Comparison of ENCODE assay signal across 24 cellular contexts in genomic region chr1:113147073-113147625, GRCh38.
DNase-seq lines count a peak whose midpoint lies in the region; ATAC-seq, FAIRE-seq and TF ChIP-seq lines count a peak whose summit lies in the region.
"Had no signal": no experiment of that assay in that cellular context is flagged by ENCODE, and none has a peak within 500 bp of the region (broad histone marks: within the 10 kb centered on the region; RNA-seq: fewer than 3 reads in every experiment).

No MANE protein-coding gene starts in this region.

- no peak overlapping the region for H3K14ac ChIP-seq in IMR-90 (replicated peaks; ENCODE audit: low read depth, low read length)

- H2AK9ac ChIP-seq in IMR-90 (replicated peaks; ENCODE audit: low read depth, low read length, poor library complexity) = no peak overlapping the region

- no peaks in the 10 kb centered on the region for H3K36me3 ChIP-seq in CD4-positive, alpha-beta memory T cell (ENCODE audit: insufficient read depth, low read length)
- H3K36me3 ChIP-seq in IMR-90 (ENCODE audit: control insufficient read depth, insufficient read depth, low read length) (no peaks in the 10 kb centered on the region), K562 (ENCODE audit: control insufficient read depth, insufficient read depth, low read length) (no peaks in the 10 kb centered on the region)
- H3K36me3 ChIP-seq: cardiac muscle cell, right lobe of liver, uterus had no signal

- no peak overlapping the region for H2BK20ac ChIP-seq in IMR-90 (ENCODE audit: low read depth, low read length)

- H3K4me3 Mint-ChIP-seq in CD4-positive, alpha-beta memory T cell = peak overlapping the region in 3 of 8 donors; percentile 8 to 32 (median 18)

- no peaks in the 10 kb centered on the region for H3K27me3 ChIP-seq in CD4-positive, alpha-beta memory T cell (ENCODE audit: insufficient read depth, low read length)
- H3K27me3 ChIP-seq in IMR-90 (ENCODE audit: control insufficient read depth, insufficient read depth, low read length) (no peaks in the 10 kb centered on the region), K562 (ENCODE audit: control insufficient read depth in 2 of 2, insufficient read depth in 2 of 2, low read length in 2 of 2) (no peaks in the 10 kb centered on the region)
- H3K27me3 ChIP-seq: cardiac muscle cell, right lobe of liver, uterus had no signal

- H2AFZ ChIP-seq in IMR-90 (replicated peaks; ENCODE audit: low read length, poor library complexity) = peak overlapping the region; percentile 34
- H2AFZ ChIP-seq in K562 (ENCODE audit: low read depth, low read length) = peak overlapping the region; percentile 56

- H3K4me3 ChIP-seq in CD4-positive, alpha-beta memory T cell (ENCODE audit: low read length in 2 of 2) = no peak overlapping the region
- no peak overlapping the region for H3K4me3 ChIP-seq in IMR-90 (ENCODE audit: insufficient read depth, low read depth, low read length)
- no peak overlapping the region for H3K4me3 ChIP-seq in K562
- H3K4me3 ChIP-seq in foreskin fibroblast (ENCODE audit: low read depth in 1 of 2, low read length in 2 of 2) = no peak overlapping the region
- H3K4me3 ChIP-seq: cardiac muscle cell, lung, right lobe of liver, uterus had no signal

- DNase-seq in CD4-positive, alpha-beta memory T cell = no peak
- DNase-seq in IMR-90 (no peak), K562 (ENCODE audit: extremely low read depth in 1 of 4, low spot score in 3 of 4) (no peak), retina (peak; percentile 71), foreskin fibroblast (no peak), NCI-H2171 treated with DMSO at 0.1 percent for 48 hours (lab: John Stamatoyannopoulos, UW) (no peak)
- no peak for DNase-seq in activated naive CD4-positive, alpha-beta T cell treated with Interleukin-2 at 50 U/mL for 16 hours
- DNase-seq: activated CD8-positive, alpha-beta memory T cell treated with anti-CD3 and anti-CD28 coated beads, Interleukin-2, amount 50 U/mL, for 48 hours; activated effector memory CD4-positive, alpha-beta T cell treated with anti-CD3 and anti-CD28 coated beads, Interleukin-2, amount 50 U/mL, for 16 hours; amniotic stem cell; DMS153; GF-D8; kidney glomerular epithelial cell; NCI-H1092 treated with DMSO at 0.1 percent for 48 hours; NCI-H1930; NCI-H226; NCI-H774; right lobe of liver; uterus had no signal

- H4K5ac ChIP-seq in IMR-90 (ENCODE audit: low read depth, low read length) = no peak overlapping the region

- H3K4me1 Mint-ChIP-seq in CD4-positive, alpha-beta memory T cell = peaks cover 32 to 38% (median 33%) of the 10 kb centered on the region in 4 donors

- H3K4ac ChIP-seq in IMR-90 (ENCODE audit: low read depth, low read length) = no peak overlapping the region

- no peaks in the 10 kb centered on the region for H3K27me3 Mint-ChIP-seq in CD4-positive, alpha-beta memory T cell

- H2AK5ac ChIP-seq in IMR-90 (ENCODE audit: low read depth, low read length) = no peak overlapping the region

- TF ChIP-seq RAD21 in IMR-90 (IDR thresholded peaks at IDR 0.05; ENCODE audit: low read length) = no peak
- no peak for TF ChIP-seq RAD21 in K562 (CRISPR knock-in tag; conservative IDR thresholded peaks at IDR 0.05 in 1 of 2, IDR thresholded peaks at IDR 0.05 in 1 of 2)

- H4K8ac ChIP-seq in IMR-90 (ENCODE audit: low read depth in 2 of 2, low read length in 2 of 2) = no peak overlapping the region

- no peaks in the 10 kb centered on the region for H3K79me2 ChIP-seq in K562 (ENCODE audit: control insufficient read depth, insufficient read depth, low read length)

- no peak overlapping the region for H3K56ac ChIP-seq in IMR-90 (ENCODE audit: extremely low read depth, insufficient read depth, low read length)

- no CpG with 5 or more reads among the region's 3 CpGs for WGBS in IMR-90 (ENCODE audit: extremely low coverage in 2 of 2, insufficient read length in 1 of 2), 2 experiments
- 39% methylated on average over 3 of the region's 3 CpGs for WGBS in K562 (ENCODE audit: insufficient coverage, low coverage, missing lambda C conversion rate)

- no peak overlapping the region for H3K9ac ChIP-seq in IMR-90 (ENCODE audit: low read depth, low read length)
- H3K9ac ChIP-seq in K562 (ENCODE audit: insufficient read depth in 1 of 2, low read depth in 2 of 2, low read length in 2 of 2) = no peak overlapping the region

- H3K27ac ChIP-seq in CD4-positive, alpha-beta memory T cell (ENCODE audit: low read depth, low read length) = no peak overlapping the region
- H3K27ac ChIP-seq in IMR-90 (ENCODE audit: insufficient read depth, low read length) (no peak overlapping the region), K562 (ENCODE audit: extremely low read depth, low read depth, low read length) (no peak overlapping the region)
- H3K27ac ChIP-seq: cardiac muscle cell, right lobe of liver, uterus had no signal

- POLR2A ChIA-PET in CD4-positive, alpha-beta memory T cell (lab: Charles Lee; ENCODE audit: partially characterized antibody) = interaction anchor here (1.0 kb wide), 1 partner anchor 665 kb away, joined by 3 read pairs; the partner anchor contains the start of gene RSBN1
- POLR2A ChIA-PET in IMR-90 (lab: Charles Lee; ENCODE audit: unreplicated experiment) = no interaction called here
- POLR2A ChIA-PET in K562 (lab: Yijun Ruan, JAX) = interaction anchor here (0.6 to 1.5 kb wide), 7 partner anchors 11 to 612 kb away, joined by 3 to 5 read pairs (median 3); partner anchors contain the start of gene PHTF1

- in situ Hi-C loops in IMR-90 (cut with MboI; ENCODE audit: low sequenced_read_pairs) = loop anchor here (5.0 to 25.0 kb wide), 2 partner anchors 530 to 765 kb away; partner anchors contain the start of genes AP4B1 and DCLRE1B
- in situ Hi-C loops in K562 (cut with MboI) = loop anchor here (10.0 kb wide), 1 partner anchor 308 kb away; no protein-coding TSS in a partner anchor

- dilution Hi-C loops in IMR-90 (cut with HindIII; ENCODE audit: low sequenced_read_pairs, unreplicated experiment) = no loop called here

- H3K23ac ChIP-seq in IMR-90 (ENCODE audit: low read depth, low read length) = no peak overlapping the region

- no peak for TF ChIP-seq EP300 in K562 (IDR thresholded peaks at IDR 0.05; ENCODE audit: low read length)

- H3K18ac ChIP-seq in IMR-90 (ENCODE audit: low read depth, low read length) = no peak overlapping the region

- no peak overlapping the region for H2BK120ac ChIP-seq in IMR-90 (ENCODE audit: low read depth, low read length)

- TF ChIP-seq POLR2A in IMR-90 (IDR thresholded peaks at IDR 0.05; ENCODE audit: low read depth, low read length) (no peak), K562 (conservative IDR thresholded peaks at IDR 0.05) (no peak)

- H3K4me1 ChIP-seq in CD4-positive, alpha-beta memory T cell (ENCODE audit: insufficient read depth, low read length) = peaks cover 32% of the 10 kb centered on the region
- H3K4me1 ChIP-seq in IMR-90 (ENCODE audit: control insufficient read depth, insufficient read depth, low read length) = no peaks in the 10 kb centered on the region; the same call in 1 of the 2 replicates
- peaks cover 3 to 25% of the 10 kb centered on the region in 2 experiments; a peak in 4 of 5 replicates for H3K4me1 ChIP-seq in K562 (replicated peaks in 1 of 2; ENCODE audit: control insufficient read depth in 2 of 2, insufficient read depth in 2 of 2, low read length in 2 of 2)
- H3K4me1 ChIP-seq: right lobe of liver, uterus had no signal

- ATAC-seq in IMR-90 (ENCODE audit: low read depth) (no peak), K562 (peak; percentile 17), GM18519 (IDR thresholded peaks at IDR 0.05; ENCODE audit: low FRiP score, unreplicated experiment) (no peak)
- ATAC-seq: Right ventricle myocardium inferior had no signal

- H3K9me1 ChIP-seq in IMR-90 (ENCODE audit: insufficient read depth, low read length) = no peaks in the 10 kb centered on the region
- H3K9me1 ChIP-seq in K562 (ENCODE audit: control insufficient read depth, insufficient read depth, low read length) = no peaks in the 10 kb centered on the region

- no peaks in the 10 kb centered on the region for H3K9me3 ChIP-seq in CD4-positive, alpha-beta memory T cell (ENCODE audit: control insufficient read depth in 1 of 2, low read length in 2 of 2)
- H3K9me3 ChIP-seq in IMR-90 (ENCODE audit: control insufficient read depth, insufficient read depth, low read length) (no peaks in the 10 kb centered on the region), K562 (replicated peaks; ENCODE audit: control insufficient read depth, insufficient read depth, low read depth, low read length) (no peaks in the 10 kb centered on the region)
- H3K9me3 ChIP-seq: right lobe of liver, uterus had no signal

- H4K91ac ChIP-seq in IMR-90 (ENCODE audit: insufficient read depth, low read depth, low read length) = no peak overlapping the region

- no peaks in the 10 kb centered on the region for H3K36me3 Mint-ChIP-seq in CD4-positive, alpha-beta memory T cell

- no peak for FAIRE-seq in K562 (lab: Jason Lieb, UNC)
- FAIRE-seq: HTR-8/SVneo had no signal

- BruUV-seq in IMR-90 (replicated peaks; lab: Mats Ljungman, UMichigan) = no TSS peak
- no TSS peak for BruUV-seq in K562 (replicated peaks; lab: Mats Ljungman, UMichigan)

- H4K20me1 ChIP-seq in IMR-90 (ENCODE audit: insufficient read depth, low read length) (no peaks in the 10 kb centered on the region), K562 (replicated peaks; ENCODE audit: control insufficient read depth, insufficient read depth, low read length) (no peaks in the 10 kb centered on the region)

- no peak overlapping the region for H2BK5ac ChIP-seq in IMR-90 (ENCODE audit: low read depth, low read length, poor library complexity, severe bottlenecking)

- intact Hi-C loops in CD4-positive, alpha-beta memory T cell (cut with micrococcal nuclease) = loop anchor here (10.0 kb wide), 2 partner anchors 248 to 668 kb away; partner anchors contain the start of genes MAGI3 and RSBN1
- intact Hi-C loops in IMR-90 (cut with micrococcal nuclease) = loop anchor here (10.0 kb wide), 1 partner anchor 788 kb away; no protein-coding TSS in a partner anchor
- intact Hi-C loops in K562 (cut with micrococcal nuclease) = loop anchor here (10.0 kb wide), 2 partner anchors 342 to 432 kb away; partner anchors contain the start of gene PPM1J

- H3K27ac Mint-ChIP-seq in CD4-positive, alpha-beta memory T cell = peak overlapping the region in 4 of 7 donors; percentile 4 to 49 (median 9)

- H3K4me2 ChIP-seq in IMR-90 (ENCODE audit: low read depth, low read length) (no peak overlapping the region), K562 (ENCODE audit: insufficient read depth, low read length) (peak overlapping the region; percentile 30; the same call in 1 of the 2 replicates)

- TF ChIP-seq CTCF in IMR-90 (conservative IDR thresholded peaks at IDR 0.05; ENCODE audit: low read depth, low read length) = no peak
- TF ChIP-seq CTCF in K562 (IDR thresholded peaks at IDR 0.05 in 2 of 3, conservative IDR thresholded peaks at IDR 0.05 in 1 of 3; ENCODE audit: insufficient read depth in 2 of 3, low read depth in 1 of 3, low read length in 3 of 3) = no peak
- TF ChIP-seq CTCF in foreskin fibroblast (IDR thresholded peaks at IDR 0.05; ENCODE audit: low read depth, low read length) = no peak

- no peak overlapping the region for H2BK15ac ChIP-seq in IMR-90 (ENCODE audit: low read depth, low read length)

- no peaks in the 10 kb centered on the region for H3K79me1 ChIP-seq in IMR-90 (ENCODE audit: low read depth in 1 of 2, low read length in 2 of 2)

- no peaks in the 10 kb centered on the region for H3K9me3 Mint-ChIP-seq in CD4-positive, alpha-beta memory T cell

- CTCF ChIA-PET in CD4-positive, alpha-beta memory T cell (lab: Charles Lee; ENCODE audit: partially characterized antibody) = interaction anchor here (1.6 kb wide), 1 partner anchor 307 kb away, joined by 4 read pairs; no protein-coding TSS in a partner anchor
- CTCF ChIA-PET in IMR-90 (lab: Yijun Ruan, JAX) = no interaction called here
- CTCF ChIA-PET in K562 (lab: Yijun Ruan, JAX; ENCODE audit: low intra/inter-chr PET ratio) = no interaction called here
